ENCODE assay signal across 24 cellular contexts in genomic region chr4:104727643-104728042, GRCh38.
"Had no signal": no experiment of that assay in that cellular context is flagged by ENCODE, and none has a peak within 500 bp of the region (broad histone marks: within the 10 kb centered on the region; RNA-seq: fewer than 3 reads in every experiment).

No MANE protein-coding gene starts in this region.

- H3K27ac ChIP-seq: ascending aorta, cardiac muscle cell, KMS-11 had no signal

- DNase-seq: activated CD4-positive, alpha-beta T cell treated with anti-CD3 and anti-CD28 coated beads for 48 hours; activated CD4-positive, alpha-beta T cell treated with anti-CD3 and anti-CD28 coated beads, Interleukin-2, amount 50 U/mL, for 4 hours; activated CD4-positive, CD25-positive, alpha-beta regulatory T cell treated with anti-CD3 and anti-CD28 coated beads, Interleukin-2, amount 50 U/mL, for 72 hours; activated CD8-positive, alpha-beta memory T cell treated with anti-CD3 and anti-CD28 coated beads, Interleukin-2, amount 10 ng/mL, durations not matched to agents 7 days and 5 days; activated effector memory CD4-positive, alpha-beta T cell treated with Interleukin-2 at 50 U/mL for 16 hours; activated naive CD4-positive, alpha-beta T cell; activated naive CD8-positive, alpha-beta T cell treated with anti-CD3 and anti-CD28 coated beads, Interleukin-2, amount 50 U/mL, for 24 hours; activated T-cell treated with anti-CD3 and anti-CD28 coated beads, Interleukin-2, amount 50 U/mL, for 24 hours; amniotic stem cell; MV-4-11; NCI-H1092 treated with DMSO at 0.1 percent for 48 hours; NCI-H1417 treated with DMSO at 0.1 percent for 48 hours; NCI-H1694; NCI-H2029; NCI-H510A treated with DMSO at 0.1 percent for 48 hours; NK-92 treated with Interleukin-12 subunit alpha and Interleukin-12 subunit beta, amount 100 ng/mL, for 24 hours; OCI-M1; SHP77 treated with DMSO at 0.1 percent for 48 hours; T-helper 9 cell had no signal

- ATAC-seq: activated CD8-positive, alpha-beta memory T cell treated with anti-CD3 and anti-CD28 coated beads, Interleukin-2, amount 10 ng/mL, durations not matched to agents 7 days and 5 days; WTC11 had no signal

- H3K4me1 ChIP-seq: ascending aorta had no signal

- H3K4me2 ChIP-seq: KMS-11 had no signal

- H3K36me3 ChIP-seq: ascending aorta, cardiac muscle cell, MG63 had no signal

- H3K9ac ChIP-seq: KMS-11 had no signal

- H3K9me3 ChIP-seq: ascending aorta, MG63 had no signal

- H3K4me3 ChIP-seq: ascending aorta, cardiac muscle cell, MG63 had no signal

- H3K27me3 ChIP-seq: ascending aorta, cardiac muscle cell, MG63 had no signal
